Comparison of ENCODE assay signal across 25 cellular contexts in genomic region chr11:129287920-129288319, GRCh38.
"Had no signal": no experiment of that assay in that cellular context is flagged by ENCODE, and none has a peak within 500 bp of the region (broad histone marks: within the 10 kb centered on the region; RNA-seq: fewer than 3 reads in every experiment).

No MANE protein-coding gene starts in this region.

- H3K9me3 ChIP-seq: esophagus squamous epithelium, gastrocnemius medialis, mucosa of descending colon, right lobe of liver, stomach, thyroid gland had no signal

- H3K4me1 Mint-ChIP-seq: central memory CD8-positive, alpha-beta T cell; naive B cell had no signal

- H3K27ac Mint-ChIP-seq: effector memory CD8-positive, alpha-beta T cell; natural killer cell treated with Interleukin-12 subunit alpha and Interleukin-12 subunit beta and Interleukin-15 and Interleukin-18, amount 100 ng/mL, for 72 hours; stimulated activated effector memory CD8-positive, alpha-beta T cell treated with anti-CD3 and anti-CD28 coated beads, Interleukin-12 subunit alpha, Interleukin-12 subunit beta, amount 100 ng/mL, for 72 hours; type B pancreatic cell had no signal

- H3K36me3 ChIP-seq: cardiac muscle cell, esophagus squamous epithelium, gastrocnemius medialis, right lobe of liver, stomach, thyroid gland had no signal

- H3K27ac ChIP-seq: cardiac muscle cell, esophagus squamous epithelium, gastrocnemius medialis, right lobe of liver, stomach, thyroid gland had no signal

- DNase-seq: cortex of kidney; effector memory CD8-positive, alpha-beta T cell; erythroblast; esophagus squamous epithelium; foreskin fibroblast; gastrocnemius medialis; head of caudate nucleus; kidney; mucosa of descending colon; naive B cell; nucleus accumbens; retina; right lobe of liver; small intestine; stimulated activated CD4-positive, alpha-beta T cell treated with anti-CD3 and anti-CD28 coated beads, Interleukin-2, amount 100 ng/mL, for 24 hours; stimulated activated CD4-positive, alpha-beta T cell treated with anti-CD3 and anti-CD28 coated beads, Interleukin-4, amount 100 ng/mL, for 24 hours; stimulated activated naive CD4-positive, alpha-beta T cell treated with Interleukin-2 at 50 U/mL for 16 hours; stomach; thyroid gland had no signal

- H3K9me3 Mint-ChIP-seq: central memory CD8-positive, alpha-beta T cell; effector memory CD8-positive, alpha-beta T cell; naive B cell; natural killer cell treated with Interleukin-12 subunit alpha and Interleukin-12 subunit beta and Interleukin-15 and Interleukin-18, amount 100 ng/mL, for 72 hours; stimulated activated effector memory CD8-positive, alpha-beta T cell treated with anti-CD3 and anti-CD28 coated beads, Interleukin-12 subunit alpha, Interleukin-12 subunit beta, amount 100 ng/mL, for 72 hours; type B pancreatic cell had no signal

- H3K4me1 ChIP-seq: gastrocnemius medialis, right lobe of liver, thyroid gland had no signal

- H3K27me3 Mint-ChIP-seq: type B pancreatic cell had no signal

- H3K27me3 ChIP-seq: cardiac muscle cell, gastrocnemius medialis, right lobe of liver, stomach, thyroid gland had no signal

- H3K36me3 Mint-ChIP-seq: naive B cell; natural killer cell treated with Interleukin-12 subunit alpha and Interleukin-12 subunit beta and Interleukin-15 and Interleukin-18, amount 100 ng/mL, for 72 hours; stimulated activated effector memory CD8-positive, alpha-beta T cell treated with anti-CD3 and anti-CD28 coated beads, Interleukin-12 subunit alpha, Interleukin-12 subunit beta, amount 100 ng/mL, for 72 hours; type B pancreatic cell had no signal

- ATAC-seq: effector memory CD8-positive, alpha-beta T cell; gastrocnemius medialis; left lobe of liver; mucosa of descending colon; natural killer cell treated with Interleukin-12 subunit alpha and Interleukin-12 subunit beta and Interleukin-15 and Interleukin-18, amount 100 ng/mL, for 72 hours; right lobe of liver; stimulated activated effector memory CD8-positive, alpha-beta T cell treated with anti-CD3 and anti-CD28 coated beads, Interleukin-12 subunit alpha, Interleukin-12 subunit beta, amount 100 ng/mL, for 72 hours had no signal

- H3K4me3 Mint-ChIP-seq: central memory CD8-positive, alpha-beta T cell; effector memory CD8-positive, alpha-beta T cell; naive B cell; natural killer cell treated with Interleukin-12 subunit alpha and Interleukin-12 subunit beta and Interleukin-15 and Interleukin-18, amount 100 ng/mL, for 72 hours; stimulated activated effector memory CD8-positive, alpha-beta T cell treated with anti-CD3 and anti-CD28 coated beads, Interleukin-12 subunit alpha, Interleukin-12 subunit beta, amount 100 ng/mL, for 72 hours; type B pancreatic cell had no signal

- H3K4me3 ChIP-seq: cardiac muscle cell, esophagus squamous epithelium, gastrocnemius medialis, mucosa of descending colon, right lobe of liver, stomach, thyroid gland had no signal
